In the genomic region with DNA sequence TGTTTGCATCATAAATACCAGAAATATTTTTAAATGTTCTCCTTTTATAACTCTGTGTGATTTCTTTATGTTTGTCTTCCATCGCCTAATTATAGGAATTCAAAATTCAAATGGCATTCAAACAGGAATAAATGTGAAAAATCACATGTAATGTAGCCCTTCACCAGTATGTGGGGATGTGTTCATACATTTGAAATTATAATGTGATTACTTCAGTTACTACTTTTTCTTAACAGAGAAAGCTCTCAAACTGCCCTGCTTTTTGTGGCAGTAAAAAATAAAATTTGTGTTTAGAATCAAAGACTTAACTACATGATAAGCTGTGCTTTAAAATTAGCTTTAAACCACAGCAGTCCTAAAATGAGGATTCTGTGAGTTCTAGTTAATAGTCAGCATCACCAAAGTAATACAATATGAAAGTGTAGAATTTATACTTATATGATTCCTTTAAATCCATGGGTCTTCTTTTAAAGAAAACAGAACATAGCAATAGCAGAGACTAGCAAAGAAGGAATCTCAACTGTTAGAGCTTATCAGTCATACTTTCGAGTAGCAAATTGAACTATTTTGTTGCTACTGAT, we compare ENCODE assay signal across 12 cellular contexts. TPM values are rescaled to one million over a fixed set of nuclear protein-coding genes. Genes with fewer than 3 reads are reported as not detected.
A peak's percentile ranks its signal among the peaks of the same experiment; 100 is the strongest.
DNase-seq lines count a peak whose midpoint lies in the region; ATAC-seq and TF ChIP-seq lines count a peak whose summit lies in the region.
"Had no signal": no experiment of that assay in that cellular context is flagged by ENCODE, and none has a peak within 500 bp of the region (broad histone marks: within the 10 kb centered on the region; RNA-seq: fewer than 3 reads in every experiment).

No MANE protein-coding gene starts in this region.

- no peaks in the 10 kb centered on the region for H3K27me3 ChIP-seq in SJSA1 (replicated peaks)
- H3K27me3 ChIP-seq in tibial artery: no peaks in the 10 kb centered on the region
- H3K27me3 ChIP-seq: upper lobe of left lung had no signal

- peaks cover 7% of the 10 kb centered on the region for H3K27me3 Mint-ChIP-seq in activated CD8-positive, alpha-beta T cell treated with anti-CD3 and anti-CD28 coated beads for 36 hours
- H3K27me3 Mint-ChIP-seq in activated CD8-positive, alpha-beta T cell treated with anti-CD3 and anti-CD28 coated beads, Interleukin-2, amount 10 ng/mL, durations not matched to agents 7 days and 5 days (ENCODE audit: low read depth): peaks cover 16% of the 10 kb centered on the region

- no peak for DNase-seq in activated CD8-positive, alpha-beta T cell treated with anti-CD3 and anti-CD28 coated beads for 36 hours
- DNase-seq in activated CD8-positive, alpha-beta T cell treated with anti-CD3 and anti-CD28 coated beads, Interleukin-2, amount 10 ng/mL, durations not matched to agents 7 days and 5 days: no peak
- DNase-seq in SJSA1 (ENCODE audit: low read depth in 1 of 2, low spot score in 2 of 2) (peak in 1 of 2 experiments; percentile 55), fibroblast of villous mesenchyme (ENCODE audit: low read depth) (peak; percentile 51), tibial artery (no peak), CD1c-positive myeloid dendritic cell (ENCODE audit: extremely low spot score) (no peak), NCI-H748 (lab: John Stamatoyannopoulos, UW; ENCODE audit: unreplicated experiment) (no peak)
- no peak for DNase-seq in stimulated activated CD4-positive, alpha-beta T cell treated with anti-CD3 and anti-CD28 coated beads, Interleukin-4, amount 100 ng/mL, for 4 hours
- DNase-seq: activated CD4-positive, alpha-beta T cell treated with anti-CD3 and anti-CD28 coated beads for 36 hours; CD8-positive, alpha-beta T cell; upper lobe of left lung had no signal

- intact Hi-C loops in activated CD8-positive, alpha-beta T cell treated with anti-CD3 and anti-CD28 coated beads for 36 hours (cut with micrococcal nuclease): no loop called here
- intact Hi-C loops in tibial artery (cut with DNase I; ENCODE audit: low total_unique reads): no loop called here

- H3K27ac Mint-ChIP-seq in activated CD8-positive, alpha-beta T cell treated with anti-CD3 and anti-CD28 coated beads for 36 hours: no peak overlapping the region
- H3K27ac Mint-ChIP-seq in activated CD8-positive, alpha-beta T cell treated with anti-CD3 and anti-CD28 coated beads, Interleukin-2, amount 10 ng/mL, durations not matched to agents 7 days and 5 days: no peak overlapping the region
- H3K27ac Mint-ChIP-seq: activated CD4-positive, alpha-beta T cell treated with anti-CD3 and anti-CD28 coated beads for 36 hours; CD8-positive, alpha-beta T cell had no signal

- no peak overlapping the region for H3K4me3 Mint-ChIP-seq in activated CD8-positive, alpha-beta T cell treated with anti-CD3 and anti-CD28 coated beads for 36 hours
- H3K4me3 Mint-ChIP-seq in activated CD8-positive, alpha-beta T cell treated with anti-CD3 and anti-CD28 coated beads, Interleukin-2, amount 10 ng/mL, durations not matched to agents 7 days and 5 days: no peak overlapping the region
- H3K4me3 Mint-ChIP-seq: activated CD4-positive, alpha-beta T cell treated with anti-CD3 and anti-CD28 coated beads for 36 hours; CD8-positive, alpha-beta T cell had no signal

- no peaks in the 10 kb centered on the region for H3K36me3 Mint-ChIP-seq in activated CD8-positive, alpha-beta T cell treated with anti-CD3 and anti-CD28 coated beads for 36 hours (ENCODE audit: low read depth)
- H3K36me3 Mint-ChIP-seq in activated CD8-positive, alpha-beta T cell treated with anti-CD3 and anti-CD28 coated beads, Interleukin-2, amount 10 ng/mL, durations not matched to agents 7 days and 5 days (ENCODE audit: low read depth): no peaks in the 10 kb centered on the region
- H3K36me3 Mint-ChIP-seq: CD8-positive, alpha-beta T cell had no signal

- H3K4me3 ChIP-seq in SJSA1 (no peak overlapping the region), fibroblast of villous mesenchyme (ENCODE audit: low read depth, low read length) (no peak overlapping the region), tibial artery (no peak overlapping the region)
- H3K4me3 ChIP-seq: upper lobe of left lung had no signal

- CTCF ChIA-PET in activated CD8-positive, alpha-beta T cell treated with anti-CD3 and anti-CD28 coated beads for 36 hours (lab: Charles Lee): interaction anchor here (0.7 to 1.3 kb wide), 6 partner anchors 12 to 294 kb away, joined by 3 to 6 read pairs (median 3); no protein-coding TSS in a partner anchor
- CTCF ChIA-PET in activated CD8-positive, alpha-beta T cell treated with anti-CD3 and anti-CD28 coated beads, Interleukin-2, amount 10 ng/mL, durations not matched to agents 7 days and 5 days (lab: Charles Lee): interaction anchor here (0.9 to 1.7 kb wide), 4 partner anchors 73 to 227 kb away, joined by 4 to 18 read pairs (median 6); no protein-coding TSS in a partner anchor

- H3K36me3 ChIP-seq in SJSA1 (no peaks in the 10 kb centered on the region), tibial artery (no peaks in the 10 kb centered on the region)
- H3K36me3 ChIP-seq: upper lobe of left lung had no signal

- H3K9me3 Mint-ChIP-seq in activated CD8-positive, alpha-beta T cell treated with anti-CD3 and anti-CD28 coated beads for 36 hours: no peaks in the 10 kb centered on the region
- no peaks in the 10 kb centered on the region for H3K9me3 Mint-ChIP-seq in activated CD8-positive, alpha-beta T cell treated with anti-CD3 and anti-CD28 coated beads, Interleukin-2, amount 10 ng/mL, durations not matched to agents 7 days and 5 days (ENCODE audit: insufficient read depth)
- H3K9me3 Mint-ChIP-seq: CD8-positive, alpha-beta T cell had no signal

- TF ChIP-seq CTCF in activated CD8-positive, alpha-beta T cell treated with anti-CD3 and anti-CD28 coated beads for 36 hours (IDR thresholded peaks at IDR 0.05): peak; percentile 33
- TF ChIP-seq CTCF in fibroblast of villous mesenchyme (IDR thresholded peaks at IDR 0.05; ENCODE audit: insufficient read depth, low read depth, low read length) (peak; percentile 56), tibial artery (IDR thresholded peaks at IDR 0.05) (peak; percentile 40 to 58)

- peaks cover 47% of the 10 kb centered on the region for H3K4me1 ChIP-seq in SJSA1 (replicated peaks)
- peaks cover 0 to 5% (median 0%) of the 10 kb centered on the region in 4 donors for H3K4me1 ChIP-seq in tibial artery
- H3K4me1 ChIP-seq: upper lobe of left lung had no signal

- H3K9me3 ChIP-seq in SJSA1 (replicated peaks) (no peaks in the 10 kb centered on the region), tibial artery (no peaks in the 10 kb centered on the region)
- H3K9me3 ChIP-seq: upper lobe of left lung had no signal

- POLR2A ChIA-PET in activated CD8-positive, alpha-beta T cell treated with anti-CD3 and anti-CD28 coated beads for 36 hours (lab: Charles Lee): interaction anchor here (0.6 kb wide), 1 partner anchor 217 kb away, joined by 3 read pairs; no protein-coding TSS in a partner anchor
- POLR2A ChIA-PET in activated CD8-positive, alpha-beta T cell treated with anti-CD3 and anti-CD28 coated beads, Interleukin-2, amount 10 ng/mL, durations not matched to agents 7 days and 5 days (lab: Charles Lee): no interaction called here

- no peak for ATAC-seq in activated CD8-positive, alpha-beta T cell treated with anti-CD3 and anti-CD28 coated beads for 36 hours
- ATAC-seq in activated CD8-positive, alpha-beta T cell treated with anti-CD3 and anti-CD28 coated beads, Interleukin-2, amount 10 ng/mL, durations not matched to agents 7 days and 5 days: no peak
- ATAC-seq: activated CD4-positive, alpha-beta T cell treated with anti-CD3 and anti-CD28 coated beads for 36 hours; CD8-positive, alpha-beta T cell had no signal

- H3K27ac ChIP-seq in SJSA1: 0 out of 2 replicates have a peak overlapping the region, but pooled peaks have one; percentile 3
- H3K27ac ChIP-seq in tibial artery: no peak overlapping the region
- H3K27ac ChIP-seq: epithelial cell of prostate, upper lobe of left lung had no signal

- no peaks in the 10 kb centered on the region for H3K4me1 Mint-ChIP-seq in activated CD8-positive, alpha-beta T cell treated with anti-CD3 and anti-CD28 coated beads for 36 hours (ENCODE audit: low read depth)
- H3K4me1 Mint-ChIP-seq in activated CD8-positive, alpha-beta T cell treated with anti-CD3 and anti-CD28 coated beads, Interleukin-2, amount 10 ng/mL, durations not matched to agents 7 days and 5 days (ENCODE audit: low read depth): peaks cover 4% of the 10 kb centered on the region
- H3K4me1 Mint-ChIP-seq: activated CD4-positive, alpha-beta T cell treated with anti-CD3 and anti-CD28 coated beads for 36 hours had no signal

RNA-seq across cellular contexts. Expression of a gene that starts 7.8 kb away (rescaled TPM):
- 10 to 100 TPM; 59.3 to 59.6 TPM for total RNA-seq in activated CD8-positive, alpha-beta T cell treated with anti-CD3 and anti-CD28 coated beads for 36 hours
- 10 to 100 TPM; 48.8 to 50.1 TPM for total RNA-seq in activated CD8-positive, alpha-beta T cell treated with anti-CD3 and anti-CD28 coated beads, Interleukin-2, amount 10 ng/mL, durations not matched to agents 7 days and 5 days
- 26.3 and 42.0 TPM in 2 replicates for total RNA-seq in SJSA1 (2014; rRNA removed; shearing (Covaris generic))
- total RNA-seq in fibroblast of villous mesenchyme: 118 and 225 TPM in 2 replicates

RNA-seq across cellular contexts. Expression of a gene that starts 26.4 kb away (rescaled TPM):
- not detected for total RNA-seq in activated CD8-positive, alpha-beta T cell treated with anti-CD3 and anti-CD28 coated beads for 36 hours
- total RNA-seq in activated CD8-positive, alpha-beta T cell treated with anti-CD3 and anti-CD28 coated beads, Interleukin-2, amount 10 ng/mL, durations not matched to agents 7 days and 5 days: not detected
- under 0.01 and 0.39 TPM in 2 replicates for total RNA-seq in SJSA1 (2014; rRNA removed; shearing (Covaris generic))
- 4.5 and 18.6 TPM in 2 replicates for total RNA-seq in fibroblast of villous mesenchyme
- total RNA-seq: activated CD4-positive, alpha-beta T cell treated with anti-CD3 and anti-CD28 coated beads for 36 hours; CD8-positive, alpha-beta T cell; upper lobe of left lung had no signal
